Comparison of ENCODE assay signal across 23 cellular contexts in the genomic region with DNA sequence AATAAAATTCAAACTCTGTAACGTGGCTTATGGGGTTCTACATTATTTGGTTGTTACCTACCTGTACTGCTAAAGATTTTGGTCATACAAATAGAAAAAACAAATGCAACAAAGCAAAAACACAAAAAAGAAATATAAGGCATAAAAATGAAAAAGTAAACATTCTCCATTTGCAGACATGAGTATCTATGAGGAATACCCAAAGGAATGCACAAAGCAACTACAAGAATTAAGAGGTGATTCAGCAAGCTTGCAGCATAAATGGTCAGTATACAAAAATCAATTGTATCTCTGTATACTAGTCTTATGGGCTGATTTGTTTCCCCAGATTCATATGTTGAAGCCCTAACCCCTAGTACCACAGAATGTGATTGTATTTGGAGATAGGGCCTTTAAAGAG. TPM values are rescaled to one million over a fixed set of nuclear protein-coding genes. Genes with fewer than 3 reads are reported as not detected.
DNase-seq lines count a peak whose midpoint lies in the region; ATAC-seq and TF ChIP-seq lines count a peak whose summit lies in the region.
"Had no signal": no experiment of that assay in that cellular context is flagged by ENCODE, and none has a peak within 500 bp of the region (broad histone marks: within the 10 kb centered on the region; RNA-seq: fewer than 3 reads in every experiment).

No MANE protein-coding gene starts in this region.

- H3K36me3 ChIP-seq in Panc1 (ENCODE audit: control insufficient read depth, insufficient read depth, low read length) (no peaks in the 10 kb centered on the region), osteoblast (ENCODE audit: insufficient read depth, low read length) (no peaks in the 10 kb centered on the region), GM23338 (ENCODE audit: insufficient read depth) (no peaks in the 10 kb centered on the region)

- H3K9me2 ChIP-seq in GM23338 (ENCODE audit: insufficient read depth) = 0 out of 2 replicates have a peak, but pooled peaks cover 4% of the 10 kb centered on the region

- in situ Hi-C loops in Panc1 (cut with HindIII; ENCODE audit: low pct_unique_long_range_greater_than_20kb, low sequenced_read_pairs) = no loop called here

- 0 out of 3 replicates have a peak, but pooled peaks cover 4% of the 10 kb centered on the region for H3K4me1 Mint-ChIP-seq in GM23338

- intact Hi-C loops in Panc1 (cut with micrococcal nuclease; ENCODE audit: unreplicated experiment) = no loop called here

- no peaks in the 10 kb centered on the region; the same call in 2 of the 3 replicates for H3K9me3 Mint-ChIP-seq in GM23338
- H3K9me3 Mint-ChIP-seq: activated T-cell treated with anti-CD3 and anti-CD28 coated beads, Interleukin-2, amount 50 U/mL, for 4 hours; dendritic cell treated with granulocyte-macrophage colony-stimulating factor and Interleukin-4, amounts not matched to agents 40 ng/mL and 50 ng/mL, for 4 days; stimulated activated effector memory CD8-positive, alpha-beta T cell treated with anti-CD3 and anti-CD28 coated beads, Interleukin-12 subunit alpha, Interleukin-12 subunit beta, amount 100 ng/mL, for 72 hours had no signal

- no peak for ATAC-seq in Panc1
- no peak for ATAC-seq in GM23338
- no peak for ATAC-seq in HG02884 (IDR thresholded peaks at IDR 0.05; ENCODE audit: unreplicated experiment)
- ATAC-seq: activated CD8-positive, alpha-beta T cell treated with anti-CD3 and anti-CD28 coated beads, Interleukin-2, amount 10 ng/mL, durations not matched to agents 7 days and 5 days; activated T-cell treated with anti-CD3 and anti-CD28 coated beads, Interleukin-2, amount 50 U/mL, for 4 hours; body of pancreas; stimulated activated effector memory CD8-positive, alpha-beta T cell treated with anti-CD3 and anti-CD28 coated beads, Interleukin-12 subunit alpha, Interleukin-12 subunit beta, amount 100 ng/mL, for 72 hours had no signal

- no TSS peak for BruUV-seq in Panc1 (replicated peaks; lab: Mats Ljungman, UMichigan)

- H3K4me3 ChIP-seq in Panc1 (ENCODE audit: low read depth in 2 of 2, low read length in 2 of 2) (no peak overlapping the region), osteoblast (ENCODE audit: insufficient read depth, low read length) (no peak overlapping the region), GM23338 (no peak overlapping the region)
- H3K4me3 ChIP-seq: body of pancreas, lung had no signal

- 0 out of 2 replicates have a peak, but pooled peaks cover 3% of the 10 kb centered on the region for H3F3A ChIP-seq in GM23338 (replicated peaks; ENCODE audit: low read depth)

- H3K27me3 Mint-ChIP-seq in GM23338 (ENCODE audit: insufficient read depth, low read depth, poor library complexity) = peaks cover 2% of the 10 kb centered on the region

- POLR2A ChIA-PET in Panc1 (lab: Charles Lee) = no interaction called here

- H3K27me3 ChIP-seq in Panc1 (ENCODE audit: control insufficient read depth, insufficient read depth, low read length) (no peaks in the 10 kb centered on the region), osteoblast (ENCODE audit: insufficient read depth, low read length) (no peaks in the 10 kb centered on the region), GM23338 (ENCODE audit: insufficient read depth) (no peaks in the 10 kb centered on the region)
- H3K27me3 ChIP-seq: body of pancreas had no signal

- TF ChIP-seq CTCF in Panc1 (IDR thresholded peaks at IDR 0.05) (no peak), osteoblast (IDR thresholded peaks at IDR 0.05; ENCODE audit: extremely low read depth, low read depth, low read length) (no peak), GM23338 (conservative IDR thresholded peaks at IDR 0.05; ENCODE audit: low read depth in 2 of 2) (no peak)

- DNase-seq in ELR (ENCODE audit: low read depth) (peak; percentile 74), Panc1 (ENCODE audit: low read depth, low spot score) (no peak), fibroblast of gingiva (ENCODE audit: low read depth) (peak; percentile 42), osteoblast (ENCODE audit: insufficient read length, low spot score, missing footprints) (peak; percentile 72), SKM-1 (lab: John Stamatoyannopoulos, UW; ENCODE audit: unreplicated experiment) (no peak), NCI-H2196 (lab: John Stamatoyannopoulos, UW; ENCODE audit: unreplicated experiment) (no peak), GM23338 (ENCODE audit: low spot score) (no peak)
- DNase-seq: activated CD8-positive, alpha-beta T cell treated with anti-CD3 and anti-CD28 coated beads, Interleukin-2, amount 10 ng/mL, durations not matched to agents 7 days and 5 days; activated naive CD4-positive, alpha-beta T cell treated with anti-CD3 and anti-CD28 coated beads, Interleukin-2, amount 50 U/mL, for 16 hours; activated T-cell treated with anti-CD3 and anti-CD28 coated beads, Interleukin-2, amount 50 U/mL, for 4 hours; AML-193; body of pancreas; DMS79; Karpas-422; NCI-H1105; NCI-H2107; NCI-H526; SHP77; stimulated activated CD4-positive, alpha-beta T cell treated with anti-CD3 and anti-CD28 coated beads, Interleukin-15, amount 100 ng/mL, for 24 hours had no signal

- H3K4me1 ChIP-seq in Panc1 (ENCODE audit: control insufficient read depth, insufficient read depth, low read length) (peaks cover 15% of the 10 kb centered on the region), osteoblast (ENCODE audit: insufficient read depth, low read length) (peaks cover 16% of the 10 kb centered on the region), GM23338 (ENCODE audit: insufficient read depth) (no peaks in the 10 kb centered on the region; the same call in 1 of the 2 replicates)

- CTCF ChIA-PET in Panc1 (lab: Charles Lee) = no interaction called here

- H4K20me1 ChIP-seq in osteoblast (ENCODE audit: insufficient read depth, low read length) = no peaks in the 10 kb centered on the region
- no peaks in the 10 kb centered on the region for H4K20me1 ChIP-seq in GM23338 (replicated peaks; ENCODE audit: insufficient read depth)

- H3K79me2 ChIP-seq in osteoblast (ENCODE audit: insufficient read depth, low read length) = peaks cover 2% of the 10 kb centered on the region
- no peaks in the 10 kb centered on the region for H3K79me2 ChIP-seq in GM23338 (replicated peaks; ENCODE audit: insufficient read depth)

- H3K27ac ChIP-seq in Panc1 (ENCODE audit: low read length) (peak overlapping the region; percentile 87), osteoblast (ENCODE audit: low read depth, low read length) (peak overlapping the region; percentile 40), GM23338 (ENCODE audit: low read depth) (no peak overlapping the region)
- H3K27ac ChIP-seq: body of pancreas had no signal

- no peak overlapping the region for H3K4me3 Mint-ChIP-seq in GM23338
- H3K4me3 Mint-ChIP-seq: activated CD8-positive, alpha-beta T cell treated with anti-CD3 and anti-CD28 coated beads, Interleukin-2, amount 10 ng/mL, durations not matched to agents 7 days and 5 days; activated T-cell treated with anti-CD3 and anti-CD28 coated beads, Interleukin-2, amount 50 U/mL, for 4 hours; dendritic cell treated with granulocyte-macrophage colony-stimulating factor and Interleukin-4, amounts not matched to agents 40 ng/mL and 50 ng/mL, for 4 days; stimulated activated effector memory CD8-positive, alpha-beta T cell treated with anti-CD3 and anti-CD28 coated beads, Interleukin-12 subunit alpha, Interleukin-12 subunit beta, amount 100 ng/mL, for 72 hours had no signal

- H3K9me3 ChIP-seq in Panc1 (ENCODE audit: control insufficient read depth, insufficient read depth, low read depth, low read length) = peaks cover 3% of the 10 kb centered on the region; the same call in 1 of the 2 replicates
- H3K9me3 ChIP-seq in osteoblast (ENCODE audit: low read depth, low read length) = no peaks in the 10 kb centered on the region
- H3K9me3 ChIP-seq: body of pancreas had no signal

- no peak overlapping the region for H2AFZ ChIP-seq in osteoblast (ENCODE audit: low read length)
- no peak overlapping the region; the same call in 1 of the 2 replicates for H2AFZ ChIP-seq in GM23338

- H3K4me2 ChIP-seq in osteoblast (ENCODE audit: insufficient read depth, low read length) = peak overlapping the region; percentile 61
- H3K4me2 ChIP-seq in GM23338 = no peak overlapping the region

- H3K27ac Mint-ChIP-seq in GM23338 = no peak overlapping the region
- H3K27ac Mint-ChIP-seq: activated CD8-positive, alpha-beta T cell treated with anti-CD3 and anti-CD28 coated beads, Interleukin-2, amount 10 ng/mL, durations not matched to agents 7 days and 5 days; dendritic cell treated with granulocyte-macrophage colony-stimulating factor and Interleukin-4, amounts not matched to agents 40 ng/mL and 50 ng/mL, for 4 days; stimulated activated effector memory CD8-positive, alpha-beta T cell treated with anti-CD3 and anti-CD28 coated beads, Interleukin-12 subunit alpha, Interleukin-12 subunit beta, amount 100 ng/mL, for 72 hours had no signal

- no peaks in the 10 kb centered on the region; the same call in 2 of the 3 replicates for H3K36me3 Mint-ChIP-seq in GM23338 (ENCODE audit: low read depth)
- H3K36me3 Mint-ChIP-seq: stimulated activated effector memory CD8-positive, alpha-beta T cell treated with anti-CD3 and anti-CD28 coated beads, Interleukin-12 subunit alpha, Interleukin-12 subunit beta, amount 100 ng/mL, for 72 hours had no signal

RNA-seq across cellular contexts. Expression of a gene that starts 3.6 kb away (rescaled TPM):
- 114 TPM for total RNA-seq in Panc1 (2021; ENCODE audit: unreplicated experiment)
- 40.8 TPM for polyA plus RNA-seq in Panc1 (2012; ENCODE audit: insufficient read length)
- total RNA-seq in osteoblast = 140 and 157 TPM in 2 replicates
- total RNA-seq in GM23338 (2014; rRNA removed; shearing (Covaris generic)) = 20.2 and 22.6 TPM in 2 replicates
- polyA plus RNA-seq in GM23338 (2016; fragmentation: Nextera tagmentation; extraction: Ambion mirVana) = 12.1 and 15.0 TPM in 2 replicates

Comparison
In these comparisons a context has a peak if more than half of its experiments do, and no peak if none do; other contexts are left out.
1. DNase-seq: peak in ELR (single experiment), fibroblast of gingiva (single experiment) and osteoblast (single experiment); none in Panc1 (single experiment), SKM-1 (single experiment), NCI-H2196 (single experiment) and GM23338 (single experiment).